Comparison of ENCODE assay signal across 8 cellular contexts in genomic region chr12:50925920-50926319, GRCh38. TPM values are rescaled to one million over a fixed set of nuclear protein-coding genes. Genes with fewer than 3 reads are reported as not detected.
DNase-seq lines count a peak whose midpoint lies in the region; ATAC-seq and TF ChIP-seq lines count a peak whose summit lies in the region.

No MANE protein-coding gene starts in this region.

- H3K4me3 ChIP-seq in heart right ventricle = peak overlapping the region; percentile 60 to 88 (median 78)
- peak overlapping the region; percentile 91 to 99 for H3K4me3 ChIP-seq in duodenal mucosa (ENCODE audit: low read depth in 1 of 2, low read length in 2 of 2)
- H3K4me3 ChIP-seq in aorta (ENCODE audit: low read length in 2 of 2) = peak overlapping the region; percentile 46 to 84

- 59 to 66% methylated on average over 1 of the region's 1 CpG for WGBS in heart right ventricle, 2 donors
- 45 to 65% methylated on average over 1 of the region's 1 CpG for WGBS in aorta, 2 donors

- H3K4me1 ChIP-seq in heart right ventricle = peaks cover 0 to 68% (median 58%) of the 10 kb centered on the region in 9 donors
- peaks cover 12 to 41% of the 10 kb centered on the region in 2 donors for H3K4me1 ChIP-seq in duodenal mucosa (ENCODE audit: control insufficient read depth in 1 of 2, insufficient read depth in 2 of 2, low read length in 2 of 2)
- H3K4me1 ChIP-seq in aorta (ENCODE audit: control insufficient read depth in 1 of 2, insufficient read depth in 2 of 2, low read length in 2 of 2) = peaks cover 0 to 4% of the 10 kb centered on the region in 2 donors

- H3K9me3 Mint-ChIP-seq in naive B cell = no peaks in the 10 kb centered on the region
- H3K9me3 Mint-ChIP-seq in activated T-helper 17 cell treated with anti-CD3 and anti-CD28 coated beads, Interleukin-2, amount 50 U/mL, for 72 hours = no peaks in the 10 kb centered on the region

- peaks cover 43 to 69% (median 65%) of the 10 kb centered on the region in 3 donors for H3K4me1 Mint-ChIP-seq in naive B cell
- peaks cover 6% of the 10 kb centered on the region for H3K4me1 Mint-ChIP-seq in activated T-helper 17 cell treated with anti-CD3 and anti-CD28 coated beads, Interleukin-2, amount 50 U/mL, for 72 hours

- DNase-seq in heart right ventricle (no peak), left ventricle myocardium superior (no peak), naive B cell (no peak), aorta (no peak), SW480 (ENCODE audit: low spot score) (no peak)
- DNase-seq in activated naive CD4-positive, alpha-beta T cell (lab: John Stamatoyannopoulos, UW) = no peak

- no peaks in the 10 kb centered on the region for H3K9me3 ChIP-seq in heart right ventricle
- H3K9me3 ChIP-seq in duodenal mucosa (ENCODE audit: control insufficient read depth in 1 of 2, low read length in 2 of 2) = no peaks in the 10 kb centered on the region
- H3K9me3 ChIP-seq in aorta (ENCODE audit: control insufficient read depth, low read length) = no peaks in the 10 kb centered on the region

- H3K36me3 ChIP-seq in heart right ventricle (peaks cover 0 to 18% (median 4%) of the 10 kb centered on the region in 9 donors), duodenal mucosa (ENCODE audit: control insufficient read depth in 1 of 2, insufficient read depth in 2 of 2, low read length in 2 of 2) (peaks cover 3 to 13% of the 10 kb centered on the region in 2 donors), aorta (ENCODE audit: control insufficient read depth in 1 of 2, insufficient read depth in 2 of 2, low read length in 1 of 2) (peaks cover 0 to 2% of the 10 kb centered on the region in 2 donors)

- H3K27me3 ChIP-seq in heart right ventricle = no peaks in the 10 kb centered on the region
- H3K27me3 ChIP-seq in duodenal mucosa (ENCODE audit: control insufficient read depth in 1 of 2, insufficient read depth in 2 of 2, low read length in 2 of 2) = no peaks in the 10 kb centered on the region
- no peaks in the 10 kb centered on the region for H3K27me3 ChIP-seq in aorta (ENCODE audit: control insufficient read depth in 1 of 2, insufficient read depth in 2 of 2, low read length in 1 of 2)

- peak overlapping the region in 5 of 6 donors; percentile 69 to 96 (median 78) for H3K27ac Mint-ChIP-seq in naive B cell
- no peak overlapping the region for H3K27ac Mint-ChIP-seq in activated T-helper 17 cell treated with anti-CD3 and anti-CD28 coated beads, Interleukin-2, amount 50 U/mL, for 72 hours

- no peaks in the 10 kb centered on the region for H3K27me3 Mint-ChIP-seq in naive B cell
- H3K27me3 Mint-ChIP-seq in activated T-helper 17 cell treated with anti-CD3 and anti-CD28 coated beads, Interleukin-2, amount 50 U/mL, for 72 hours = no peaks in the 10 kb centered on the region

- H3K36me3 Mint-ChIP-seq in naive B cell = peaks cover 0 to 11% of the 10 kb centered on the region in 2 donors
- H3K36me3 Mint-ChIP-seq in activated T-helper 17 cell treated with anti-CD3 and anti-CD28 coated beads, Interleukin-2, amount 50 U/mL, for 72 hours (ENCODE audit: low read depth) = no peaks in the 10 kb centered on the region

- intact Hi-C loops in heart right ventricle (cut with DNase I) = loop anchor here in 5 of 10 donors (2.0 to 10.0 kb wide), 5 partner anchors 59 to 99 kb away; no protein-coding TSS in a partner anchor
- intact Hi-C loops in left ventricle myocardium superior (cut with micrococcal nuclease) = no loop called here
- intact Hi-C loops in aorta (cut with DNase I) = loop anchor here in 1 of 2 donors (2.0 to 10.0 kb wide), 2 partner anchors 59 to 101 kb away; no protein-coding TSS in a partner anchor

- no peak for TF ChIP-seq CTCF in heart right ventricle (IDR thresholded peaks at IDR 0.05)

- peak overlapping the region; percentile 72 to 90 for H3K9ac ChIP-seq in duodenal mucosa (ENCODE audit: low read depth in 1 of 2, low read length in 2 of 2)

- H3K4me3 Mint-ChIP-seq in naive B cell = peak overlapping the region; percentile 94 to 100 (median 100)
- no peak overlapping the region for H3K4me3 Mint-ChIP-seq in activated T-helper 17 cell treated with anti-CD3 and anti-CD28 coated beads, Interleukin-2, amount 50 U/mL, for 72 hours

- H3K27ac ChIP-seq in heart right ventricle (peak overlapping the region in 9 of 10 donors; percentile 77 to 94 (median 90)), duodenal mucosa (ENCODE audit: low read depth, low read length) (no peak overlapping the region), aorta (ENCODE audit: low read depth in 1 of 2, low read length in 2 of 2) (no peak overlapping the region)

- ATAC-seq in heart right ventricle (no peak), left ventricle myocardium superior (no peak), naive B cell (ENCODE audit: low read depth in 2 of 2) (no peak), aorta (ENCODE audit: low FRiP score) (no peak)
- ATAC-seq in activated T-helper 17 cell treated with anti-CD3 and anti-CD28 coated beads, Interleukin-2, amount 50 U/mL, for 72 hours (replicated peaks) = no peak

RNA-seq across cellular contexts. Expression of gene HIGD1C, which starts 26.4 kb away (rescaled TPM):
- total RNA-seq in heart right ventricle (not detected), left ventricle myocardium superior (not detected), aorta (not detected)
- polyA plus RNA-seq in heart right ventricle (not detected), naive B cell (ENCODE audit: low read depth in 6 of 6) (not detected), aorta (not detected)
- not detected for total RNA-seq in activated T-helper 17 cell treated with anti-CD3 and anti-CD28 coated beads, Interleukin-2, amount 50 U/mL, for 72 hours

Comparison
In these comparisons a context has a peak if more than half of its experiments do, and no peak if none do; other contexts are left out.
1. H3K27ac ChIP-seq: peak in heart right ventricle (9 of 10); none in duodenal mucosa (single experiment) and aorta (0 of 2).
2. Peak in every context shown above with its lines, with median percentiles within 50 percentile points of each other: H3K4me3 ChIP-seq.